Comparison of ENCODE assay signal across 8 cellular contexts in genomic region chr5:72847989-72848473, GRCh38. TPM values are rescaled to one million over a fixed set of nuclear protein-coding genes. Genes with fewer than 3 reads are reported as not detected.
DNase-seq lines count a peak whose midpoint lies in the region; ATAC-seq and TF ChIP-seq lines count a peak whose summit lies in the region.

No MANE protein-coding gene starts in this region.

- H3K27ac ChIP-seq in adrenal gland (peak overlapping the region; percentile 79 to 96 (median 91)), upper lobe of left lung (peak overlapping the region; percentile 86 to 95 (median 90))

- H3K36me3 ChIP-seq in adrenal gland (replicated peaks in 1 of 2) (no peaks in the 10 kb centered on the region), upper lobe of left lung (peaks cover 0 to 1% (median 0%) of the 10 kb centered on the region in 4 donors)

- WGBS in adrenal gland, 4 donors, result 0% methylated on average over 4 to 32 of the region's 32 CpGs
- 0% methylated on average over 4 to 32 of the region's 32 CpGs for WGBS in upper lobe of left lung, 2 donors

- peak; percentile 87 for ATAC-seq in HG02610 (IDR thresholded peaks at IDR 0.05; ENCODE audit: unreplicated experiment)
- ATAC-seq in left cardiac atrium, result peak; percentile 96
- ATAC-seq in upper lobe of left lung (ENCODE audit: low FRiP score in 2 of 2), result peak; percentile 96 to 98

- H3K9me3 ChIP-seq in adrenal gland (replicated peaks in 1 of 3) (peaks cover 0 to 3% (median 0%) of the 10 kb centered on the region in 3 donors), upper lobe of left lung (no peaks in the 10 kb centered on the region)

- peak in 1 of 4 donors; percentile 24 for TF ChIP-seq EP300 in upper lobe of left lung (IDR thresholded peaks at IDR 0.05)

- H3K4me3 ChIP-seq in GM12864 (ENCODE audit: low read depth, low read length) (peak overlapping the region; percentile 73), adrenal gland (peak overlapping the region; percentile 52 to 87 (median 70)), upper lobe of left lung (peak overlapping the region; percentile 63 to 90 (median 86))

- no peak for TF ChIP-seq CTCF in GM12864 (IDR thresholded peaks at IDR 0.05; ENCODE audit: low read depth, low read length, missing control alignments)
- peak in 3 of 6 experiments; percentile 14 to 45 (median 39) for TF ChIP-seq CTCF in adrenal gland (IDR thresholded peaks at IDR 0.05)
- peak in 4 of 6 experiments; percentile 10 to 29 (median 26) for TF ChIP-seq CTCF in upper lobe of left lung (IDR thresholded peaks at IDR 0.05)

- H3K27me3 ChIP-seq in adrenal gland (no peaks in the 10 kb centered on the region), upper lobe of left lung (no peaks in the 10 kb centered on the region)

- DNase-seq in GM12864 (ENCODE audit: low read depth), result peak; percentile 55
- DNase-seq in NCI-H1092 treated with DMSO at 0.1 percent for 48 hours (lab: John Stamatoyannopoulos, UW), result peak; percentile 68
- DNase-seq in SW480 (ENCODE audit: low spot score), result peak; percentile 87
- DNase-seq in adrenal gland, result peak; percentile 89 to 95 (median 91)
- DNase-seq in left cardiac atrium, result peak; percentile 93
- peak; percentile 92 to 99 (median 96) for DNase-seq in posterior cingulate gyrus
- DNase-seq in upper lobe of left lung, result peak; percentile 94 to 95

- intact Hi-C loops in adrenal gland (cut with DNase I) (no loop called here), left cardiac atrium (cut with DNase I) (loop anchor here in 1 of 2 donors (2.0 to 10.0 kb wide), 2 partner anchors 31 to 243 kb away; partner anchors contain the start of gene TNPO1), posterior cingulate gyrus (cut with DNase I) (loop anchor here (2.0 to 10.0 kb wide), 2 partner anchors 107 to 233 kb away; no protein-coding TSS in a partner anchor)

- peaks cover 17 to 69% of the 10 kb centered on the region in 2 donors for H3K4me1 ChIP-seq in adrenal gland (replicated peaks in 1 of 2)
- peaks cover 36 to 54% (median 46%) of the 10 kb centered on the region in 4 donors for H3K4me1 ChIP-seq in upper lobe of left lung

- TF ChIP-seq POLR2A in adrenal gland (IDR thresholded peaks at IDR 0.05) (peak; percentile 94 to 98), upper lobe of left lung (IDR thresholded peaks at IDR 0.05) (peak; percentile 42 to 95 (median 89))

RNA-seq across cellular contexts. Expression of gene TNPO1, which starts 31.6 kb away (rescaled TPM):
- total RNA-seq in adrenal gland, result 100 to 1,000 TPM in 3 of 8 donors, 10 to 100 TPM in 5; 76.1 to 228 (median 83.5) TPM
- 10 to 100 TPM in 1 of 3 donors, 1 to 10 TPM in 2; 4.7 to 76.5 (median 7.2) TPM for polyA plus RNA-seq in adrenal gland
- total RNA-seq in left cardiac atrium, result 10 to 100 TPM; 64.2 to 71.5 TPM
- 100 to 1,000 TPM in 1 of 6 donors, 10 to 100 TPM in 5; 39.5 to 150 (median 70.9) TPM for total RNA-seq in upper lobe of left lung

Comparison
In these comparisons a context has a peak if more than half of its experiments do, and no peak if none do; other contexts are left out.
1. Peak in every context shown above with its lines: DNase-seq, ATAC-seq, H3K4me3 ChIP-seq and H3K27ac ChIP-seq.